ENCODE assay signal across 9 cellular contexts in the genomic region with DNA sequence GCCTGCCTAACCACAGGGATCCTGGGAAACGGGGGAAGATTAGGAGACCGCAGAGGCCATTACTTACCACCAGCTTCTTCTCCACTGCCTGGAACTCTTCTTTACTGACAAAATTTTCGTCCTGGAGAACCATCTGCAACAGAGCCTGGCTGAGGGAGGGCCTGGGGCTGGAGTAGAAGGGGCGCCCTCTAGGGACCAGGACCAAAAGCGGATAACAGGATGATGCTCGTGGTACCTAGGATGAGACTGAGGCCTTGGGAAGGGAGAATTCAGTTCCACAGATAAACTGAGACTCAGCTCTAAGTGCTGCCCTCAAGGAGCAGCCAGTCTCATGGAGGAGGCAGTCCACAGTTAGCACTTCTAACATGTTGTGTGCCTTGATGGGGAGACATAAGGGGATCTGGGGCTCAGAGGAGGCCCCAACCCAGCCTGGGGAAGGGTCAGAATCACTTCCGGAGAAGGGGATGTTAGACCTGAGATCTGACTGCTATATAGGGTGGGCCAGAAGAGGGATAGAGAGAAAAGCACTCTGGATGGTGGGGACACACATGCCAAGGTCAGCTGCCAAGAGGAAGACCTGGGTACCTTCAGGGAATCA. TPM values are rescaled to one million over a fixed set of nuclear protein-coding genes. Genes with fewer than 3 reads are reported as not detected.
DNase-seq lines count a peak whose midpoint lies in the region; ATAC-seq and TF ChIP-seq lines count a peak whose summit lies in the region.
"Had no signal": no experiment of that assay in that cellular context is flagged by ENCODE, and none has a peak within 500 bp of the region (broad histone marks: within the 10 kb centered on the region; RNA-seq: fewer than 3 reads in every experiment).

No MANE protein-coding gene starts in this region.

- H3K9me2 ChIP-seq in OCI-LY7 (ENCODE audit: insufficient read depth, low read length) = no peaks in the 10 kb centered on the region

- H4K20me1 ChIP-seq in OCI-LY7 (ENCODE audit: insufficient read depth, low read length) = no peaks in the 10 kb centered on the region

- POLR2A ChIA-PET in OCI-LY7 (lab: Charles Lee) = interaction anchor here (0.8 to 1.7 kb wide), 4 partner anchors 12 to 152 kb away, joined by 3 to 7 read pairs (median 4); partner anchors contain the start of gene MATR3

- H3K4me3 ChIP-seq in OCI-LY7 (ENCODE audit: low read depth, low read length, poor library complexity, severe bottlenecking) = peak overlapping the region; percentile 71

- TF ChIP-seq CTCF in OCI-LY7 (conservative IDR thresholded peaks at IDR 0.05; ENCODE audit: low read length) = peak; percentile 88

- peaks cover 33% of the 10 kb centered on the region for H3K4me1 ChIP-seq in OCI-LY7 (ENCODE audit: insufficient read depth, low read length, poor library complexity, severe bottlenecking)

- peaks cover 6% of the 10 kb centered on the region; the same call in 1 of the 2 replicates for H3K36me3 ChIP-seq in OCI-LY7 (ENCODE audit: insufficient read depth, low read length)

- peaks cover 35% of the 10 kb centered on the region for H3K4me1 Mint-ChIP-seq in activated naive CD4-positive, alpha-beta T cell treated with anti-CD3 and anti-CD28 coated beads for 36 hours (ENCODE audit: low read depth)

- H2AFZ ChIP-seq in OCI-LY7 (ENCODE audit: low read length) = no peak overlapping the region

- H3K9me3 ChIP-seq in OCI-LY7 (ENCODE audit: low read length) = no peaks in the 10 kb centered on the region

- H3K4me2 ChIP-seq in OCI-LY7 (ENCODE audit: low read length) = peak overlapping the region; percentile 98

- peak overlapping the region; percentile 7 for H3K27ac Mint-ChIP-seq in activated naive CD4-positive, alpha-beta T cell treated with anti-CD3 and anti-CD28 coated beads for 36 hours

- no peaks in the 10 kb centered on the region for H3K36me3 Mint-ChIP-seq in activated naive CD4-positive, alpha-beta T cell treated with anti-CD3 and anti-CD28 coated beads for 36 hours (ENCODE audit: low read depth)

- intact Hi-C loops in activated naive CD4-positive, alpha-beta T cell treated with anti-CD3 and anti-CD28 coated beads for 36 hours (cut with micrococcal nuclease) = loop anchor here (1.0 to 5.0 kb wide), 5 partner anchors 128 to 935 kb away; partner anchors contain the start of genes EGR1 and HSPA9
- intact Hi-C loops in OCI-LY7 (cut with micrococcal nuclease; ENCODE audit: unreplicated experiment) = loop anchor here (10.0 kb wide), 1 partner anchor 208 kb away; the partner anchor contains the start of gene SIL1
- intact Hi-C loops in posterior vena cava (cut with DNase I) = loop anchor here in 1 of 2 donors (10.0 kb wide), 1 partner anchor 1158 kb away; no protein-coding TSS in a partner anchor

- no peak for ATAC-seq in GM21723 (IDR thresholded peaks at IDR 0.05; ENCODE audit: unreplicated experiment)
- no peak for ATAC-seq in esophagus mucosa

- BruUV-seq in OCI-LY7 (replicated peaks; lab: Mats Ljungman, UMichigan) = no TSS peak

- H3K4me3 Mint-ChIP-seq in activated naive CD4-positive, alpha-beta T cell treated with anti-CD3 and anti-CD28 coated beads for 36 hours = peak overlapping the region; percentile 93

- H3K79me2 ChIP-seq in OCI-LY7 (ENCODE audit: insufficient read depth, low read depth, low read length) = no peaks in the 10 kb centered on the region

- no peaks in the 10 kb centered on the region for H3K27me3 Mint-ChIP-seq in activated naive CD4-positive, alpha-beta T cell treated with anti-CD3 and anti-CD28 coated beads for 36 hours (ENCODE audit: low read depth)

- peak overlapping the region; percentile 83 for H3K27ac ChIP-seq in OCI-LY7 (ENCODE audit: low read depth, low read length, poor library complexity, severe bottlenecking)

- peak; percentile 45 for DNase-seq in activated naive CD4-positive, alpha-beta T cell treated with anti-CD3 and anti-CD28 coated beads for 36 hours
- DNase-seq in activated naive CD4-positive, alpha-beta T cell (lab: John Stamatoyannopoulos, UW) = no peak
- DNase-seq in OCI-LY7 (ENCODE audit: low spot score) (peak; percentile 50), dermis blood vessel endothelial cell (peak; percentile 59), posterior vena cava (ENCODE audit: low spot score) (peak; percentile 69), OCI-M2 (lab: John Stamatoyannopoulos, UW; ENCODE audit: unreplicated experiment) (no peak)

- CTCF ChIA-PET in activated naive CD4-positive, alpha-beta T cell treated with anti-CD3 and anti-CD28 coated beads for 36 hours (lab: Charles Lee) = interaction anchor here (0.6 to 2.1 kb wide), 15 partner anchors 9 to 1360 kb away, joined by 3 to 10 read pairs (median 3); no protein-coding TSS in a partner anchor
- CTCF ChIA-PET in OCI-LY7 (lab: Charles Lee; ENCODE audit: unreplicated experiment) = interaction anchor here (3.1 kb wide), 1 partner anchor 11 kb away, joined by 12 read pairs; no protein-coding TSS in a partner anchor

- H3K9me3 Mint-ChIP-seq in activated naive CD4-positive, alpha-beta T cell treated with anti-CD3 and anti-CD28 coated beads for 36 hours = no peaks in the 10 kb centered on the region

RNA-seq across cellular contexts. Expression of gene SPATA24, which starts 1.2 kb away (rescaled TPM):
- total RNA-seq in activated naive CD4-positive, alpha-beta T cell treated with anti-CD3 and anti-CD28 coated beads for 36 hours = 1 to 10 TPM; 6.0 to 7.4 TPM
- total RNA-seq in OCI-LY7 (2014; rRNA removed; shearing (Covaris generic)) = 12.0 and 12.4 TPM in 2 replicates
- 9.4 and 10.8 TPM in 2 replicates for total RNA-seq in OCI-LY7 (2022)
- 8.0 and 10.0 TPM in 2 replicates for total RNA-seq in dermis blood vessel endothelial cell
- total RNA-seq in posterior vena cava = 1 to 10 TPM; 1.9 to 2.6 TPM
- total RNA-seq in esophagus mucosa = 3.7 TPM

RNA-seq across cellular contexts. Expression of gene PROB1, which starts 7.8 kb away (rescaled TPM):
- total RNA-seq in activated naive CD4-positive, alpha-beta T cell treated with anti-CD3 and anti-CD28 coated beads for 36 hours = 1 to 10 TPM; 1.1 to 1.2 TPM
- total RNA-seq in OCI-LY7 (2014; rRNA removed; shearing (Covaris generic)) = 4.4 and 4.6 TPM in 2 replicates
- total RNA-seq in OCI-LY7 (2022) (4.6 and 5.9 TPM in 2 replicates), dermis blood vessel endothelial cell (6.1 and 9.2 TPM in 2 replicates), posterior vena cava (1 to 10 TPM; 4.4 to 8.9 TPM), esophagus mucosa (1.9 TPM)

RNA-seq across cellular contexts. Expression of gene MZB1, which starts 12.9 kb away (rescaled TPM):
- 1 to 10 TPM; 2.0 to 2.8 TPM for total RNA-seq in activated naive CD4-positive, alpha-beta T cell treated with anti-CD3 and anti-CD28 coated beads for 36 hours
- total RNA-seq in OCI-LY7 (2014; rRNA removed; shearing (Covaris generic)) = 1,014 and 1,052 TPM in 2 replicates
- 727 and 819 TPM in 2 replicates for total RNA-seq in OCI-LY7 (2022)
- 0.14 TPM in 1 of 2 replicates, not detected in the other for total RNA-seq in dermis blood vessel endothelial cell
- 1 to 10 TPM; 1.0 TPM for total RNA-seq in posterior vena cava
- 3.3 TPM for total RNA-seq in esophagus mucosa

RNA-seq across cellular contexts. Expression of gene SLC23A1, which starts 19.6 kb away (rescaled TPM):
- total RNA-seq in activated naive CD4-positive, alpha-beta T cell treated with anti-CD3 and anti-CD28 coated beads for 36 hours = under 1 TPM in 1 of 2 experiments, not detected in 1; 0.62 TPM
- total RNA-seq in OCI-LY7 (2014; rRNA removed; shearing (Covaris generic)) = 14.6 and 20.3 TPM in 2 replicates
- total RNA-seq in OCI-LY7 (2022) (63.1 and 67.9 TPM in 2 replicates), dermis blood vessel endothelial cell (not detected in 2 replicates), posterior vena cava (not detected), esophagus mucosa (0.28 TPM)
- total RNA-seq: subcutaneous adipose tissue had no signal

RNA-seq across cellular contexts. Expression of gene DNAJC18, which starts 36.7 kb away (rescaled TPM):
- total RNA-seq in activated naive CD4-positive, alpha-beta T cell treated with anti-CD3 and anti-CD28 coated beads for 36 hours = 10 to 100 TPM; 18.1 to 18.8 TPM
- 1.2 and 2.5 TPM in 2 replicates for total RNA-seq in OCI-LY7 (2014; rRNA removed; shearing (Covaris generic))
- total RNA-seq in OCI-LY7 (2022) = 7.1 and 12.6 TPM in 2 replicates
- total RNA-seq in dermis blood vessel endothelial cell = 8.6 and 9.0 TPM in 2 replicates
- total RNA-seq in posterior vena cava = 10 to 100 TPM; 13.3 to 18.8 TPM
- 2.2 TPM for total RNA-seq in esophagus mucosa

Comparison
In these comparisons a context has a peak if more than half of its experiments do, and no peak if none do; other contexts are left out.
1. DNase-seq: peak in activated naive CD4-positive, alpha-beta T cell treated with anti-CD3 and anti-CD28 coated beads for 36 hours (single experiment), OCI-LY7 (single experiment), dermis blood vessel endothelial cell (single experiment) and posterior vena cava (single experiment); none in activated naive CD4-positive, alpha-beta T cell (0 of 4) and OCI-M2 (single experiment).
2. RNA of gene MZB1, which starts 12.9 kb away (total RNA-seq): 727 to 1,052 TPM in OCI-LY7; 3.3 TPM in esophagus mucosa (single experiment), 2.0 to 2.8 TPM in activated naive CD4-positive, alpha-beta T cell treated with anti-CD3 and anti-CD28 coated beads for 36 hours, 1.0 TPM in posterior vena cava and 0.14 TPM in dermis blood vessel endothelial cell; every median in the first group is over 100 times any median in the second.